In the genomic region with DNA sequence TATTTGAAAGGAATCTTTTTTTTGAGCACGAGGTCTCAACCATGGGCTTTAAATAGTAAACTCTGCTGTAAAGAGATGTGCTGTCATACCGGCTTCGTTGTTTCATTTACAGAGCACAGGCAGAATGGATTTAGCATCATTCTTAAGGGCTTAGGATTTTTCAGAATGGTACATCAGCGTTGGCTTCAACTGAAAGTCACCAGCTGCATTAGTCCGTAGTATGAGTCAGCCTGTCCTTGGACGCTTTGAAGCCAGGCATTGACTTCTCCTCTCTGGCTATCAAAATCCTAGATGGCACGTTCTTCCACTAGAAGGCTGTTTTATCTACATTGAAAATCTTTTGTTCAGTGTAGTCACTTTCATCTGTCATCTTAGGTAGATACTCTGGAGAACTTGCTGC, we compare ENCODE assay signal across 1 cellular context.
A peak's percentile ranks its signal among the peaks of the same experiment; 100 is the strongest.
TF ChIP-seq lines count a peak whose summit lies in the region.

No MANE protein-coding gene starts in this region.

TF ChIP-seq in K562, 482 proteins besides CTCF, POLR2A, EP300 and RAD21 (continued from another document):
- TF ChIP-seq KLF13 (tag; IDR thresholded peaks at IDR 0.05; ENCODE audit: borderline replicate concordance, low read depth) (no peak), JUND (IDR thresholded peaks at IDR 0.05; ENCODE audit: borderline replicate concordance, low read depth, low read length) (no peak), JUND (tag; IDR thresholded peaks at IDR 0.05; ENCODE audit: borderline replicate concordance, low read depth, low read length) (peak; percentile 39; the same call in 1 of the 3 replicates), NCOA1 (IDR thresholded peaks at IDR 0.05; ENCODE audit: low read depth) (no peak), ATF3 (IDR thresholded peaks at IDR 0.05) (no peak), ATF3 (CRISPR knock-in tag; conservative IDR thresholded peaks at IDR 0.05) (no peak), FOSL1 (tag; conservative IDR thresholded peaks at IDR 0.05) (peak; percentile 49), KLF6 (CRISPR knock-in tag; IDR thresholded peaks at IDR 0.05; ENCODE audit: borderline replicate concordance) (no peak), BCL6 (CRISPR knock-in tag; IDR thresholded peaks at IDR 0.05) (no peak), SPI1 (IDR thresholded peaks at IDR 0.05; ENCODE audit: borderline replicate concordance, low read depth, low read length) (no peak), FOXJ3 (CRISPR knock-in tag; IDR thresholded peaks at IDR 0.05) (no peak)
